Comparison of ENCODE assay signal across 9 cellular contexts in genomic region chr1:31904339-31905092, GRCh38. TPM values are rescaled to one million over a fixed set of nuclear protein-coding genes. Genes with fewer than 3 reads are reported as not detected.
DNase-seq lines count a peak whose midpoint lies in the region; ATAC-seq lines count a peak whose summit lies in the region.
"Had no signal": no experiment of that assay in that cellular context is flagged by ENCODE, and none has a peak within 500 bp of the region (broad histone marks: within the 10 kb centered on the region; RNA-seq: fewer than 3 reads in every experiment).

No MANE protein-coding gene starts in this region.

- H3K4me1 Mint-ChIP-seq in activated T-cell treated with anti-CD3 and anti-CD28 coated beads, Interleukin-2, amount 50 U/mL, for 72 hours (ENCODE audit: low read depth) = peaks cover 26% of the 10 kb centered on the region
- peaks cover 37% of the 10 kb centered on the region for H3K4me1 Mint-ChIP-seq in stimulated activated effector memory CD8-positive, alpha-beta T cell treated with anti-CD3 and anti-CD28 coated beads, Interleukin-12 subunit alpha, Interleukin-12 subunit beta, amount 100 ng/mL, for 72 hours

- ATAC-seq in activated T-cell treated with anti-CD3 and anti-CD28 coated beads, Interleukin-2, amount 50 U/mL, for 72 hours (replicated peaks in 1 of 2) = peak in 1 of 2 donors; percentile 25
- ATAC-seq in Right ventricle myocardium superior (ENCODE audit: poor library complexity) = peak; percentile 55
- peak; percentile 11 for ATAC-seq in stimulated activated effector memory CD8-positive, alpha-beta T cell treated with anti-CD3 and anti-CD28 coated beads, Interleukin-12 subunit alpha, Interleukin-12 subunit beta, amount 100 ng/mL, for 72 hours
- no peak for ATAC-seq in HG02678 (IDR thresholded peaks at IDR 0.05; ENCODE audit: unreplicated experiment)

- H3K9me3 Mint-ChIP-seq in activated T-cell treated with anti-CD3 and anti-CD28 coated beads, Interleukin-2, amount 50 U/mL, for 72 hours = no peaks in the 10 kb centered on the region
- no peaks in the 10 kb centered on the region for H3K9me3 Mint-ChIP-seq in stimulated activated effector memory CD8-positive, alpha-beta T cell treated with anti-CD3 and anti-CD28 coated beads, Interleukin-12 subunit alpha, Interleukin-12 subunit beta, amount 100 ng/mL, for 72 hours

- H3K27ac Mint-ChIP-seq in activated T-cell treated with anti-CD3 and anti-CD28 coated beads, Interleukin-2, amount 50 U/mL, for 72 hours = peak overlapping the region; percentile 90
- peak overlapping the region; percentile 79 for H3K27ac Mint-ChIP-seq in stimulated activated effector memory CD8-positive, alpha-beta T cell treated with anti-CD3 and anti-CD28 coated beads, Interleukin-12 subunit alpha, Interleukin-12 subunit beta, amount 100 ng/mL, for 72 hours

- H3K36me3 Mint-ChIP-seq in activated T-cell treated with anti-CD3 and anti-CD28 coated beads, Interleukin-2, amount 50 U/mL, for 72 hours (ENCODE audit: insufficient read depth in 2 of 2) = peaks cover 8 to 23% of the 10 kb centered on the region in 2 donors
- H3K36me3 Mint-ChIP-seq in stimulated activated effector memory CD8-positive, alpha-beta T cell treated with anti-CD3 and anti-CD28 coated beads, Interleukin-12 subunit alpha, Interleukin-12 subunit beta, amount 100 ng/mL, for 72 hours = peaks cover 57% of the 10 kb centered on the region

- no peak for DNase-seq in activated T-cell treated with anti-CD3 and anti-CD28 coated beads, Interleukin-2, amount 50 U/mL, for 72 hours
- DNase-seq in activated T-cell treated with anti-CD3 and anti-CD28 coated beads, Interleukin-2, amount 50 U/mL, for 1 hour = no peak
- peak; percentile 69 for DNase-seq in SKM-1 treated with dmso at 0.1 percent for 144 hours (lab: John Stamatoyannopoulos, UW; ENCODE audit: unreplicated experiment)
- DNase-seq in Right ventricle myocardium superior = peak; percentile 73
- DNase-seq in stimulated activated effector memory CD8-positive, alpha-beta T cell treated with anti-CD3 and anti-CD28 coated beads, Interleukin-12 subunit alpha, Interleukin-12 subunit beta, amount 100 ng/mL, for 72 hours (ENCODE audit: low spot score in 2 of 2) = peak in 1 of 2 donors; percentile 45
- DNase-seq in T1000 (lab: John Stamatoyannopoulos, UW) = no peak
- DNase-seq in glomerular visceral epithelial cell (ENCODE audit: extremely low spot score) = no peak
- DNase-seq: nucleus accumbens had no signal

- no peaks in the 10 kb centered on the region for H3K27me3 Mint-ChIP-seq in activated T-cell treated with anti-CD3 and anti-CD28 coated beads, Interleukin-2, amount 50 U/mL, for 72 hours (ENCODE audit: low read depth)

- intact Hi-C loops in Right ventricle myocardium superior (cut with DNase I) = no loop called here

- H3K4me3 Mint-ChIP-seq in activated T-cell treated with anti-CD3 and anti-CD28 coated beads, Interleukin-2, amount 50 U/mL, for 72 hours = no peak overlapping the region
- no peak overlapping the region for H3K4me3 Mint-ChIP-seq in stimulated activated effector memory CD8-positive, alpha-beta T cell treated with anti-CD3 and anti-CD28 coated beads, Interleukin-12 subunit alpha, Interleukin-12 subunit beta, amount 100 ng/mL, for 72 hours

RNA-seq across cellular contexts. Expression of gene PTP4A2, which starts 33.7 kb away (rescaled TPM):
- total RNA-seq in activated T-cell treated with anti-CD3 and anti-CD28 coated beads, Interleukin-2, amount 50 U/mL, for 72 hours = 100 to 1,000 TPM; 437 to 541 TPM
- total RNA-seq in Right ventricle myocardium superior = 271 TPM

Comparison
In these comparisons a context has a peak if more than half of its experiments do, and no peak if none do; other contexts are left out.
1. DNase-seq: peak in SKM-1 treated with dmso at 0.1 percent for 144 hours (single experiment) and Right ventricle myocardium superior (single experiment); none in activated T-cell treated with anti-CD3 and anti-CD28 coated beads, Interleukin-2, amount 50 U/mL, for 72 hours (0 of 2), activated T-cell treated with anti-CD3 and anti-CD28 coated beads, Interleukin-2, amount 50 U/mL, for 1 hour (single experiment), T1000 (single experiment) and glomerular visceral epithelial cell (single experiment).